Comparison of ENCODE assay signal across 8 cellular contexts in the genomic region with DNA sequence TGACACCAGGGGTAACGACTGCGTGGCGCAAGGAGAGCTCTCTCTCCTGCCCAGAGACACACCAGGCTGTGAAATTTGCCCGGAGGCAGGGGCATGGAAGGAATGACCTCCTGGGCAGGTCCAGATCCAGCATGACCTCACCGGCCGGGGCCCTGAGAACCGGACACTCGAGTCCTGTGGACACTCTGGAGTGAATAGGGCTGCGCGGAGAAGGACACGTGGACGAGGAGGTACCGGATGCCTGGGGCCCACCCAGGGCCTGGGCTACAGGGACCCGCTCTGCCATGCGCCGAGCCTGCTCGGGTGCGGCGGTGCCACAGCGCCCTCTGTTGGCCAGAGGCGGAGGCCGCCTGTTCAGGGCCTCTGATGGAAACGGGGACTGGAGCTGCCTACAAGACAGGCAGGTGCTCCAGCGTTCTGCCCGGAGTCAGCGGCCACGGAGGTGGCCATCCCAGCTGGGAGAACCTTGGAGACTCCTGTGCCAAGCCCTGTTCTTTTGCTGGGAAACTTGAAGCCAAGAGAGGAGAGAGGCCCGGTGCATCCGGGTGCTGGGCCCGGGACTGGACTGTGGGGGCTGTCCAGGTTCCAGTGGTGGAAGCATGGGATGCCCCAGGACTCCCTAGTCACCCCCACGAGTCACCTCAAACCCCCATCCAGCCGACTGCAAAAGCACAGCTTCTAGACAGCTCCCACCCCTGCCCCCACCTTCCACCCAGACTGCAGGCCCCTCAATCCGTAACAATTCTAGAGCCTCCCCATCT. TPM values are rescaled to one million over a fixed set of nuclear protein-coding genes. Genes with fewer than 3 reads are reported as not detected.
DNase-seq lines count a peak whose midpoint lies in the region; ATAC-seq and TF ChIP-seq lines count a peak whose summit lies in the region.

No MANE protein-coding gene starts in this region.

- H3K27me3 Mint-ChIP-seq in T-helper 17 cell: peaks cover 5% of the 10 kb centered on the region

- H3K27me3 ChIP-seq in adrenal gland (no peaks in the 10 kb centered on the region), right cardiac atrium (ENCODE audit: control insufficient read depth, insufficient read depth) (no peaks in the 10 kb centered on the region), gastrocnemius medialis (no peaks in the 10 kb centered on the region)

- in situ Hi-C loops in gastrocnemius medialis (cut with MboI; ENCODE audit: low sequenced_read_pairs in 4 of 4): loop anchor here (10.0 to 25.0 kb wide), 3 partner anchors 122 to 431 kb away; partner anchors contain the start of gene DLX3 (in 3 of the 4)

- H3K4me1 ChIP-seq in adrenal gland (replicated peaks in 1 of 2) (peaks cover 0 to 7% of the 10 kb centered on the region in 2 donors), right cardiac atrium (ENCODE audit: control insufficient read depth, insufficient read depth, low read length) (no peaks in the 10 kb centered on the region), gastrocnemius medialis (peaks cover 5 to 6% of the 10 kb centered on the region in 2 donors)

- H3K36me3 Mint-ChIP-seq in T-helper 17 cell (ENCODE audit: low read depth): peaks cover 3% of the 10 kb centered on the region

- H3K4me3 Mint-ChIP-seq in T-helper 17 cell: peak overlapping the region; percentile 41

- H3K27ac Mint-ChIP-seq in T-helper 17 cell: no peak overlapping the region

- TF ChIP-seq CTCF in 22Rv1 (IDR thresholded peaks at IDR 0.05) (peak; percentile 98), adrenal gland (IDR thresholded peaks at IDR 0.05) (peak; percentile 80 to 98 (median 94)), gastrocnemius medialis (IDR thresholded peaks at IDR 0.05 in 4 of 5, conservative IDR thresholded peaks at IDR 0.05 in 1 of 5) (peak; percentile 80 to 98 (median 96))

- H3K27ac ChIP-seq in 22Rv1 (no peak overlapping the region), adrenal gland (peak overlapping the region in 1 of 5 donors; percentile 53), right cardiac atrium (ENCODE audit: low read length) (no peak overlapping the region), gastrocnemius medialis (no peak overlapping the region)

- peak; percentile 45 for ATAC-seq in GM18517 (IDR thresholded peaks at IDR 0.05; ENCODE audit: unreplicated experiment)
- ATAC-seq in T-helper 17 cell: peak; percentile 94
- peak; percentile 89 to 90 for ATAC-seq in right cardiac atrium
- ATAC-seq in gastrocnemius medialis: peak; percentile 76 to 81
- no peak for ATAC-seq in GM21447 (IDR thresholded peaks at IDR 0.05; ENCODE audit: unreplicated experiment)

- intact Hi-C loops in adrenal gland (cut with DNase I): loop anchor here (2.0 to 10.0 kb wide), 4 partner anchors 60 to 152 kb away; partner anchors contain the start of gene NGFR (in 1 of the 2)
- intact Hi-C loops in right cardiac atrium (cut with DNase I): loop anchor here (2.0 to 10.0 kb wide), 5 partner anchors 62 to 441 kb away; partner anchors contain the start of genes DLX3 (in 1 of the 4) and NGFR (in 1 of the 4)
- intact Hi-C loops in gastrocnemius medialis (cut with DNase I; ENCODE audit: low total_unique reads): no loop called here

- H3K4me3 ChIP-seq in adrenal gland (no peak overlapping the region), right cardiac atrium (ENCODE audit: low read length) (no peak overlapping the region), gastrocnemius medialis (no peak overlapping the region)

- H3K36me3 ChIP-seq in adrenal gland (replicated peaks in 1 of 2) (no peaks in the 10 kb centered on the region), gastrocnemius medialis (no peaks in the 10 kb centered on the region)

- WGBS in adrenal gland, 4 donors: 15 to 23% (median 16%) methylated on average over 11 to 33 of the region's 33 CpGs
- 16% methylated on average over 33 of the region's 33 CpGs for WGBS in right cardiac atrium

- H3K4me1 Mint-ChIP-seq in T-helper 17 cell: peaks cover 8% of the 10 kb centered on the region

- H3K9me3 ChIP-seq in T-helper 17 cell (ENCODE audit: control insufficient read depth, low read length, poor library complexity, severe bottlenecking): no peaks in the 10 kb centered on the region
- H3K9me3 ChIP-seq in adrenal gland (replicated peaks in 1 of 3): no peaks in the 10 kb centered on the region
- H3K9me3 ChIP-seq in right cardiac atrium (ENCODE audit: control insufficient read depth, low read length): no peaks in the 10 kb centered on the region
- H3K9me3 ChIP-seq in gastrocnemius medialis: no peaks in the 10 kb centered on the region

- TF ChIP-seq POLR2A in adrenal gland (IDR thresholded peaks at IDR 0.05) (no peak), gastrocnemius medialis (IDR thresholded peaks at IDR 0.05) (no peak)

- DNase-seq in NCI-H1930 (lab: John Stamatoyannopoulos, UW): peak; percentile 48 to 64
- DNase-seq in T-helper 17 cell: peak; percentile 69 to 86 (median 71)
- DNase-seq in adrenal gland: peak; percentile 64 to 87 (median 73)
- DNase-seq in right cardiac atrium: peak; percentile 81 to 93 (median 92)
- peak in 1 of 2 donors; percentile 58 for DNase-seq in gastrocnemius medialis

RNA-seq across cellular contexts. Expression of gene NXPH3, which starts 19.3 kb away (rescaled TPM):
- total RNA-seq in T-helper 17 cell (not detected), adrenal gland (1 to 10 TPM in 6 of 8 donors, under 1 TPM in 2; 0.30 to 6.1 (median 1.3) TPM), right cardiac atrium (1 to 10 TPM; 3.8 to 6.5 (median 4.9) TPM), gastrocnemius medialis (1 to 10 TPM; 1.3 to 3.0 (median 1.7) TPM)
- polyA plus RNA-seq in adrenal gland (1 to 10 TPM in 1 of 3 donors, under 1 TPM in 2; 0.80 to 1.3 (median 0.88) TPM), right cardiac atrium (5.9 TPM)
